ENCODE assay signal across 2 cellular contexts in the genomic region with DNA sequence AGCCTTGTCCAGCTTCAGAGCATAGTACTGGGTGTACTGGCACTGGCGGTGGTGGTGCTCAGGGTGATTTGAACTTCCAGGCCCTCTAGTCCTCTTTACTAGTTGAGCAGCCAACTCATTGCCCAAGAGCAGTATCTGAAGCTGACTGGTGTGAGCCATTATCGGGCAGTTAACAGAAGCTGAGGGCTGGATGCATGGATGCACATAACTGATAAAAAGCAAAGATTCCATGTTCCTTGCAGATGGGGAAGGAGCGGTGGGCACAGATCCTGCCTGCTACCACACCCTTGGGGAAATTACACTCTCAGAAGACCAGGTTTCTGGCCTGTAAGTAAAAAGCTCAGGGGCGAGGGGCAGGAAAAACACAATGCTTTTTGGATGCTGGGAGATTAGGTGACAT.
TF ChIP-seq lines count a peak whose summit lies in the region.

No MANE protein-coding gene starts in this region.

TF ChIP-seq in SK-N-SH treated with all-trans-retinoic acid at 6 μM for 48 hours, 23 proteins besides CTCF, POLR2A, EP300 and RAD21 (continued from another document):
- TF ChIP-seq, protein P1, sequence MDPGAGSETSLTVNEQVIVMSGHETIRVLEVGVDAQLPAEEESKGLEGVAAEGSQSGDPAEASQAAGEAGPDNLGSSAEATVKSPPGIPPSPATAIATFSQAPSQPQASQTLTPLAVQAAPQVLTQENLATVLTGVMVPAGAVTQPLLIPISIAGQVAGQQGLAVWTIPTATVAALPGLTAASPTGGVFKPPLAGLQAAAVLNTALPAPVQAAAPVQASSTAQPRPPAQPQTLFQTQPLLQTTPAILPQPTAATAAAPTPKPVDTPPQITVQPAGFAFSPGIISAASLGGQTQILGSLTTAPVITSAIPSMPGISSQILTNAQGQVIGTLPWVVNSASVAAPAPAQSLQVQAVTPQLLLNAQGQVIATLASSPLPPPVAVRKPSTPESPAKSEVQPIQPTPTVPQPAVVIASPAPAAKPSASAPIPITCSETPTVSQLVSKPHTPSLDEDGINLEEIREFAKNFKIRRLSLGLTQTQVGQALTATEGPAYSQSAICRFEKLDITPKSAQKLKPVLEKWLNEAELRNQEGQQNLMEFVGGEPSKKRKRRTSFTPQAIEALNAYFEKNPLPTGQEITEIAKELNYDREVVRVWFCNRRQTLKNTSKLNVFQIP (CRISPR knock-in tag; IDR thresholded peaks at IDR 0.05; ENCODE audit: borderline replicate concordance, low read depth), result no peak
- TF ChIP-seq, protein P2, sequence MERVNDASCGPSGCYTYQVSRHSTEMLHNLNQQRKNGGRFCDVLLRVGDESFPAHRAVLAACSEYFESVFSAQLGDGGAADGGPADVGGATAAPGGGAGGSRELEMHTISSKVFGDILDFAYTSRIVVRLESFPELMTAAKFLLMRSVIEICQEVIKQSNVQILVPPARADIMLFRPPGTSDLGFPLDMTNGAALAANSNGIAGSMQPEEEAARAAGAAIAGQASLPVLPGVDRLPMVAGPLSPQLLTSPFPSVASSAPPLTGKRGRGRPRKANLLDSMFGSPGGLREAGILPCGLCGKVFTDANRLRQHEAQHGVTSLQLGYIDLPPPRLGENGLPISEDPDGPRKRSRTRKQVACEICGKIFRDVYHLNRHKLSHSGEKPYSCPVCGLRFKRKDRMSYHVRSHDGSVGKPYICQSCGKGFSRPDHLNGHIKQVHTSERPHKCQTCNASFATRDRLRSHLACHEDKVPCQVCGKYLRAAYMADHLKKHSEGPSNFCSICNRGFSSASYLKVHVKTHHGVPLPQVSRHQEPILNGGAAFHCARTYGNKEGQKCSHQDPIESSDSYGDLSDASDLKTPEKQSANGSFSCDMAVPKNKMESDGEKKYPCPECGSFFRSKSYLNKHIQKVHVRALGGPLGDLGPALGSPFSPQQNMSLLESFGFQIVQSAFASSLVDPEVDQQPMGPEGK (CRISPR knock-in tag; IDR thresholded peaks at IDR 0.05; ENCODE audit: borderline replicate concordance), result no peak
- TF ChIP-seq CSDC2 (CRISPR knock-in tag; IDR thresholded peaks at IDR 0.05) (no peak), GLIS3 (CRISPR knock-in tag; IDR thresholded peaks at IDR 0.05) (no peak), ZNF565 (CRISPR knock-in tag; conservative IDR thresholded peaks at IDR 0.05; ENCODE audit: low read depth) (no peak), ISL1 (CRISPR knock-in tag; IDR thresholded peaks at IDR 0.05) (no peak), ZNF8 (CRISPR knock-in tag; IDR thresholded peaks at IDR 0.05) (no peak)
- TF ChIP-seq, protein P3, sequence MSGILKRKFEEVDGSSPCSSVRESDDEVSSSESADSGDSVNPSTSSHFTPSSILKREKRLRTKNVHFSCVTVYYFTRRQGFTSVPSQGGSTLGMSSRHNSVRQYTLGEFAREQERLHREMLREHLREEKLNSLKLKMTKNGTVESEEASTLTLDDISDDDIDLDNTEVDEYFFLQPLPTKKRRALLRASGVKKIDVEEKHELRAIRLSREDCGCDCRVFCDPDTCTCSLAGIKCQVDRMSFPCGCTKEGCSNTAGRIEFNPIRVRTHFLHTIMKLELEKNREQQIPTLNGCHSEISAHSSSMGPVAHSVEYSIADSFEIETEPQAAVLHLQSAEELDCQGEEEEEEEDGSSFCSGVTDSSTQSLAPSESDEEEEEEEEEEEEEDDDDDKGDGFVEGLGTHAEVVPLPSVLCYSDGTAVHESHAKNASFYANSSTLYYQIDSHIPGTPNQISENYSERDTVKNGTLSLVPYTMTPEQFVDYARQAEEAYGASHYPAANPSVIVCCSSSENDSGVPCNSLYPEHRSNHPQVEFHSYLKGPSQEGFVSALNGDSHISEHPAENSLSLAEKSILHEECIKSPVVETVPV (CRISPR knock-in tag; IDR thresholded peaks at IDR 0.05), result no peak

TF ChIP-seq in GM23338, 12 proteins besides CTCF, POLR2A, EP300 and RAD21:
- TF ChIP-seq, protein P4, sequence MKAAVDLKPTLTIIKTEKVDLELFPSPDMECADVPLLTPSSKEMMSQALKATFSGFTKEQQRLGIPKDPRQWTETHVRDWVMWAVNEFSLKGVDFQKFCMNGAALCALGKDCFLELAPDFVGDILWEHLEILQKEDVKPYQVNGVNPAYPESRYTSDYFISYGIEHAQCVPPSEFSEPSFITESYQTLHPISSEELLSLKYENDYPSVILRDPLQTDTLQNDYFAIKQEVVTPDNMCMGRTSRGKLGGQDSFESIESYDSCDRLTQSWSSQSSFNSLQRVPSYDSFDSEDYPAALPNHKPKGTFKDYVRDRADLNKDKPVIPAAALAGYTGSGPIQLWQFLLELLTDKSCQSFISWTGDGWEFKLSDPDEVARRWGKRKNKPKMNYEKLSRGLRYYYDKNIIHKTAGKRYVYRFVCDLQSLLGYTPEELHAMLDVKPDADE (IDR thresholded peaks at IDR 0.05), result no peak
- no peak for TF ChIP-seq NANOG (IDR thresholded peaks at IDR 0.05; ENCODE audit: borderline replicate concordance)
- TF ChIP-seq ZNF331 (CRISPR knock-in tag; IDR thresholded peaks at IDR 0.05; ENCODE audit: low read depth), result no peak
- no peak for TF ChIP-seq EZH2 (IDR thresholded peaks at IDR 0.05; ENCODE audit: low read depth, unreplicated experiment)
- TF ChIP-seq POLR2AphosphoS5 (IDR thresholded peaks at IDR 0.05; ENCODE audit: low read depth), result no peak
- no peak for TF ChIP-seq STAT1 (IDR thresholded peaks at IDR 0.05; ENCODE audit: unreplicated experiment)
- TF ChIP-seq JUNB (IDR thresholded peaks at IDR 0.05; ENCODE audit: unreplicated experiment), result no peak
- TF ChIP-seq CREB1 (CRISPR knock-in tag; IDR thresholded peaks at IDR 0.05; ENCODE audit: low read depth), result no peak
- TF ChIP-seq, protein P5, sequence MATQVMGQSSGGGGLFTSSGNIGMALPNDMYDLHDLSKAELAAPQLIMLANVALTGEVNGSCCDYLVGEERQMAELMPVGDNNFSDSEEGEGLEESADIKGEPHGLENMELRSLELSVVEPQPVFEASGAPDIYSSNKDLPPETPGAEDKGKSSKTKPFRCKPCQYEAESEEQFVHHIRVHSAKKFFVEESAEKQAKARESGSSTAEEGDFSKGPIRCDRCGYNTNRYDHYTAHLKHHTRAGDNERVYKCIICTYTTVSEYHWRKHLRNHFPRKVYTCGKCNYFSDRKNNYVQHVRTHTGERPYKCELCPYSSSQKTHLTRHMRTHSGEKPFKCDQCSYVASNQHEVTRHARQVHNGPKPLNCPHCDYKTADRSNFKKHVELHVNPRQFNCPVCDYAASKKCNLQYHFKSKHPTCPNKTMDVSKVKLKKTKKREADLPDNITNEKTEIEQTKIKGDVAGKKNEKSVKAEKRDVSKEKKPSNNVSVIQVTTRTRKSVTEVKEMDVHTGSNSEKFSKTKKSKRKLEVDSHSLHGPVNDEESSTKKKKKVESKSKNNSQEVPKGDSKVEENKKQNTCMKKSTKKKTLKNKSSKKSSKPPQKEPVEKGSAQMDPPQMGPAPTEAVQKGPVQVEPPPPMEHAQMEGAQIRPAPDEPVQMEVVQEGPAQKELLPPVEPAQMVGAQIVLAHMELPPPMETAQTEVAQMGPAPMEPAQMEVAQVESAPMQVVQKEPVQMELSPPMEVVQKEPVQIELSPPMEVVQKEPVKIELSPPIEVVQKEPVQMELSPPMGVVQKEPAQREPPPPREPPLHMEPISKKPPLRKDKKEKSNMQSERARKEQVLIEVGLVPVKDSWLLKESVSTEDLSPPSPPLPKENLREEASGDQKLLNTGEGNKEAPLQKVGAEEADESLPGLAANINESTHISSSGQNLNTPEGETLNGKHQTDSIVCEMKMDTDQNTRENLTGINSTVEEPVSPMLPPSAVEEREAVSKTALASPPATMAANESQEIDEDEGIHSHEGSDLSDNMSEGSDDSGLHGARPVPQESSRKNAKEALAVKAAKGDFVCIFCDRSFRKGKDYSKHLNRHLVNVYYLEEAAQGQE (IDR thresholded peaks at IDR 0.05; ENCODE audit: unreplicated experiment), result no peak
- no peak for TF ChIP-seq ZNF114 (CRISPR knock-in tag; IDR thresholded peaks at IDR 0.05)
- no peak for TF ChIP-seq EZH2phosphoT487 (IDR thresholded peaks at IDR 0.05; ENCODE audit: unreplicated experiment)
- TF ChIP-seq, protein P6, sequence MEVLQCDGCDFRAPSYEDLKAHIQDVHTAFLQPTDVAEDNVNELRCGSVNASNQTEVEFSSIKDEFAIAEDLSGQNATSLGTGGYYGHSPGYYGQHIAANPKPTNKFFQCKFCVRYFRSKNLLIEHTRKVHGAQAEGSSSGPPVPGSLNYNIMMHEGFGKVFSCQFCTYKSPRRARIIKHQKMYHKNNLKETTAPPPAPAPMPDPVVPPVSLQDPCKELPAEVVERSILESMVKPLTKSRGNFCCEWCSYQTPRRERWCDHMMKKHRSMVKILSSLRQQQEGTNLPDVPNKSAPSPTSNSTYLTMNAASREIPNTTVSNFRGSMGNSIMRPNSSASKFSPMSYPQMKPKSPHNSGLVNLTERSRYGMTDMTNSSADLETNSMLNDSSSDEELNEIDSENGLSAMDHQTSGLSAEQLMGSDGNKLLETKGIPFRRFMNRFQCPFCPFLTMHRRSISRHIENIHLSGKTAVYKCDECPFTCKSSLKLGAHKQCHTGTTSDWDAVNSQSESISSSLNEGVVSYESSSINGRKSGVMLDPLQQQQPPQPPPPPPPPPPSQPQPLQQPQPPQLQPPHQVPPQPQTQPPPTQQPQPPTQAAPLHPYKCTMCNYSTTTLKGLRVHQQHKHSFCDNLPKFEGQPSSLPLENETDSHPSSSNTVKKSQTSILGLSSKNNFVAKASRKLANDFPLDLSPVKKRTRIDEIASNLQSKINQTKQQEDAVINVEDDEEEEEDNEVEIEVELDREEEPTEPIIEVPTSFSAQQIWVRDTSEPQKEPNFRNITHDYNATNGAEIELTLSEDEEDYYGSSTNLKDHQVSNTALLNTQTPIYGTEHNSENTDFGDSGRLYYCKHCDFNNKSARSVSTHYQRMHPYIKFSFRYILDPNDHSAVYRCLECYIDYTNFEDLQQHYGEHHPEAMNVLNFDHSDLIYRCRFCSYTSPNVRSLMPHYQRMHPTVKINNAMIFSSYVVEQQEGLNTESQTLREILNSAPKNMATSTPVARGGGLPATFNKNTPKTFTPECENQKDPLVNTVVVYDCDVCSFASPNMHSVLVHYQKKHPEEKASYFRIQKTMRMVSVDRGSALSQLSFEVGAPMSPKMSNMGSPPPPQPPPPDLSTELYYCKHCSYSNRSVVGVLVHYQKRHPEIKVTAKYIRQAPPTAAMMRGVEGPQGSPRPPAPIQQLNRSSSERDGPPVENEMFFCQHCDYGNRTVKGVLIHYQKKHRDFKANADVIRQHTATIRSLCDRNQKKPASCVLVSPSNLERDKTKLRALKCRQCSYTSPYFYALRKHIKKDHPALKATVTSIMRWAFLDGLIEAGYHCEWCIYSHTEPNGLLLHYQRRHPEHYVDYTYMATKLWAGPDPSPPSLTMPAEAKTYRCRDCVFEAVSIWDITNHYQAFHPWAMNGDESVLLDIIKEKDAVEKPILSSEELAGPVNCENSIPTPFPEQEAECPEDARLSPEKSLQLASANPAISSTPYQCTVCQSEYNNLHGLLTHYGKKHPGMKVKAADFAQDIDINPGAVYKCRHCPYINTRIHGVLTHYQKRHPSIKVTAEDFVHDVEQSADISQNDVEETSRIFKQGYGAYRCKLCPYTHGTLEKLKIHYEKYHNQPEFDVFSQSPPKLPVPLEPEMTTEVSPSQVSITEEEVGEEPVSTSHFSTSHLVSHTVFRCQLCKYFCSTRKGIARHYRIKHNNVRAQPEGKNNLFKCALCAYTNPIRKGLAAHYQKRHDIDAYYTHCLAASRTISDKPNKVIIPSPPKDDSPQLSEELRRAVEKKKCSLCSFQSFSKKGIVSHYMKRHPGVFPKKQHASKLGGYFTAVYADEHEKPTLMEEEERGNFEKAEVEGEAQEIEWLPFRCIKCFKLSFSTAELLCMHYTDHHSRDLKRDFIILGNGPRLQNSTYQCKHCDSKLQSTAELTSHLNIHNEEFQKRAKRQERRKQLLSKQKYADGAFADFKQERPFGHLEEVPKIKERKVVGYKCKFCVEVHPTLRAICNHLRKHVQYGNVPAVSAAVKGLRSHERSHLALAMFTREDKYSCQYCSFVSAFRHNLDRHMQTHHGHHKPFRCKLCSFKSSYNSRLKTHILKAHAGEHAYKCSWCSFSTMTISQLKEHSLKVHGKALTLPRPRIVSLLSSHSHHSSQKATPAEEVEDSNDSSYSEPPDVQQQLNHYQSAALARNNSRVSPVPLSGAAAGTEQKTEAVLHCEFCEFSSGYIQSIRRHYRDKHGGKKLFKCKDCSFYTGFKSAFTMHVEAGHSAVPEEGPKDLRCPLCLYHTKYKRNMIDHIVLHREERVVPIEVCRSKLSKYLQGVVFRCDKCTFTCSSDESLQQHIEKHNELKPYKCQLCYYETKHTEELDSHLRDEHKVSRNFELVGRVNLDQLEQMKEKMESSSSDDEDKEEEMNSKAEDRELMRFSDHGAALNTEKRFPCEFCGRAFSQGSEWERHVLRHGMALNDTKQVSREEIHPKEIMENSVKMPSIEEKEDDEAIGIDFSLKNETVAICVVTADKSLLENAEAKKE (CRISPR knock-in tag; IDR thresholded peaks at IDR 0.05), result no peak
